ENCODE assay signal across 18 cellular contexts in the genomic region with DNA sequence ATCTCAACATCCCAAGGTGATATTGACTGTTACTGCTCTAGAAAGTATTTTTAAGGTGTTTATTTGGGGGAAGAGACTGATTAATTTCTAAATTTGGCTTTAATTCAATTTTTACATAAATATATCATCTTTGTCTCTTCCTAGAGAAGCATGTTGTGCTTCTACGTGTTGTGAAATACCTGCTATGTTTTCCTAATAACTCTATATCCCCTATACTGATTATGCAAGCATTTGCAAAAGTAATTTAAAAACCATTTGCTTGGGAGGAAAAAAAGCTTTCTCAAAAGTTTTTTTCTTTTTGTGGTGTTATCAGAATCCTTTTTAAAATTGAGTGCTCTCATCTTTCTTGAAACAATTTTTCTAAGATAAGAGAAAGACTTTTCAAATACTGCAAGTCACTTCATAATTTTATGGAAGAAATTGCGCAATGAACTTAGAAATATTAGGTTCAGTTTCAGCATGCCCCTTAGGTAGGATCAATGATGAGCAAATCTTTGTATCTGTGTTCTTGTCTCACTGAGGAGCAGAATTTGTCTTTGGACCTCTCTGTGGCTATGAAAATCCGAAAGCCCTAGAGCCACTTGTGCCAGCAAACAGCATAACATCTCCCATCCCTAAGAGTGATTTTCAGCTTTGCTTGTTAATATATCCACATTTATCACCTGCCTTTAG. TPM values are rescaled to one million over a fixed set of nuclear protein-coding genes. Genes with fewer than 3 reads are reported as not detected.
"Had no signal": no experiment of that assay in that cellular context is flagged by ENCODE, and none has a peak within 500 bp of the region (broad histone marks: within the 10 kb centered on the region; RNA-seq: fewer than 3 reads in every experiment).

No MANE protein-coding gene starts in this region.

- H3K27ac ChIP-seq: brain microvascular endothelial cell, esophagus squamous epithelium, parathyroid adenoma, thyroid gland had no signal

- H3K27me3 ChIP-seq: brain microvascular endothelial cell, esophagus squamous epithelium, thyroid gland had no signal

- H3K9ac ChIP-seq: parathyroid adenoma had no signal

- H3K79me2 ChIP-seq: parathyroid adenoma had no signal

- H3K4me3 ChIP-seq: esophagus squamous epithelium, thyroid gland had no signal

- H3K9me3 ChIP-seq: esophagus squamous epithelium, thyroid gland had no signal

- H2AFZ ChIP-seq: parathyroid adenoma had no signal

- DNase-seq: activated B cell treated with CpG ODN at 0.5 μM for 24 hours; activated CD4-positive, alpha-beta T cell treated with anti-CD3 and anti-CD28 coated beads for 4 hours; activated CD8-positive, alpha-beta T cell treated with anti-CD3 and anti-CD28 coated beads for 36 hours; activated naive CD4-positive, alpha-beta T cell treated with Interleukin-2 at 50 U/mL for 16 hours; activated naive CD8-positive, alpha-beta T cell treated with anti-CD3 and anti-CD28 coated beads, Interleukin-2, amount 10 ng/mL, durations not matched to agents 7 days and 5 days; activated T-cell treated with anti-CD3 and anti-CD28 coated beads, Interleukin-2, amount 50 U/mL, for 1 hour; anterior cingulate cortex; brain microvascular endothelial cell; cerebellar nuclear complex; effector CD8-positive, alpha-beta T cell; esophagus squamous epithelium; foreskin fibroblast; naive thymus-derived CD8-positive, alpha-beta T cell; stimulated activated naive CD4-positive, alpha-beta T cell; thyroid gland had no signal

- H3K4me1 ChIP-seq: esophagus squamous epithelium, parathyroid adenoma, thyroid gland had no signal

- H3K36me3 ChIP-seq: esophagus squamous epithelium, thyroid gland had no signal

- FAIRE-seq: urothelium cell line had no signal

RNA-seq across cellular contexts. Expression of a gene that starts 7.4 kb away (rescaled TPM):
- total RNA-seq: activated B cell treated with CpG ODN at 0.5 μM for 24 hours; activated CD8-positive, alpha-beta T cell treated with anti-CD3 and anti-CD28 coated beads for 36 hours; activated naive CD8-positive, alpha-beta T cell treated with anti-CD3 and anti-CD28 coated beads, Interleukin-2, amount 10 ng/mL, durations not matched to agents 7 days and 5 days; activated T-helper 2 cell treated with anti-CD3 and anti-CD28 coated beads, Interferon-gamma antibody, Interleukin-2, Interleukin-4, amounts not matched to agents 10 μg/mL and 5 μg/mL and 100 μg/mL, durations not matched to agents 14 hours and 24 hours and 36 hours; esophagus squamous epithelium; naive thymus-derived CD8-positive, alpha-beta T cell had no signal
- polyA plus RNA-seq: naive thymus-derived CD8-positive, alpha-beta T cell had no signal
